8 cellular contexts compared by ENCODE assay signal in genomic region chr15:58065445-58066041, GRCh38. TPM values are rescaled to one million over a fixed set of nuclear protein-coding genes. Genes with fewer than 3 reads are reported as not detected.
DNase-seq lines count a peak whose midpoint lies in the region; ATAC-seq and TF ChIP-seq lines count a peak whose summit lies in the region.

Gene ALDH1A2, minus strand, starts transcription at chr15:58065711. Its CDS starts 61 bp downstream, at chr15:58065650.

- H3K36me3 Mint-ChIP-seq in activated naive CD4-positive, alpha-beta T cell treated with anti-CD3 and anti-CD28 coated beads, Interleukin-2, amount 10 ng/mL, durations not matched to agents 7 days and 5 days, result no peaks in the 10 kb centered on the region

- no peaks in the 10 kb centered on the region for H3K4me1 ChIP-seq in right cardiac atrium (ENCODE audit: control insufficient read depth, insufficient read depth, low read length)
- no peaks in the 10 kb centered on the region for H3K4me1 ChIP-seq in rectal smooth muscle tissue (ENCODE audit: control insufficient read depth, insufficient read depth, low read length)

- ATAC-seq in right cardiac atrium, result peak; percentile 81 to 89
- ATAC-seq in activated CD4-positive, CD25-positive, alpha-beta regulatory T cell treated with anti-CD3 and anti-CD28 coated beads, Interleukin-2, amount 50 U/mL, for 24 hours, result no peak
- no peak for ATAC-seq in HG03196 (IDR thresholded peaks at IDR 0.05; ENCODE audit: unreplicated experiment)
- ATAC-seq in HG03159 (IDR thresholded peaks at IDR 0.05; ENCODE audit: unreplicated experiment), result no peak

- H3K36me3 ChIP-seq in rectal smooth muscle tissue (ENCODE audit: control insufficient read depth, insufficient read depth, low read length), result no peaks in the 10 kb centered on the region

- CTCF ChIA-PET in HEK293T (lab: Yijun Ruan, JAX), result interaction anchor here (1.2 to 2.5 kb wide), 3 partner anchors 12 to 205 kb away, joined by 7 to 11 read pairs (median 8); no protein-coding TSS in a partner anchor
- CTCF ChIA-PET in activated naive CD4-positive, alpha-beta T cell treated with anti-CD3 and anti-CD28 coated beads, Interleukin-2, amount 10 ng/mL, durations not matched to agents 7 days and 5 days (lab: Charles Lee), result interaction anchor here (0.7 to 1.5 kb wide), 5 partner anchors 19 to 322 kb away, joined by 3 to 10 read pairs (median 4); no protein-coding TSS in a partner anchor

- peaks cover 4% of the 10 kb centered on the region for H3K4me1 Mint-ChIP-seq in activated naive CD4-positive, alpha-beta T cell treated with anti-CD3 and anti-CD28 coated beads, Interleukin-2, amount 10 ng/mL, durations not matched to agents 7 days and 5 days

- H3K27me3 ChIP-seq in right cardiac atrium (ENCODE audit: control insufficient read depth, insufficient read depth) (no peaks in the 10 kb centered on the region), rectal smooth muscle tissue (ENCODE audit: control insufficient read depth, insufficient read depth, low read length) (peaks cover 19% of the 10 kb centered on the region)

- POLR2A ChIA-PET in HEK293T (lab: Yijun Ruan, JAX), result interaction anchor here (0.9 kb wide), 1 partner anchor 71 kb away, joined by 3 read pairs; no protein-coding TSS in a partner anchor

- H3K4me3 ChIP-seq in right cardiac atrium (ENCODE audit: low read length) (peak within 1 kb of the TSS; percentile 37), rectal smooth muscle tissue (ENCODE audit: low read length) (peak within 1 kb of the TSS; percentile 54)

- no peaks in the 10 kb centered on the region for H3K9me3 Mint-ChIP-seq in activated naive CD4-positive, alpha-beta T cell treated with anti-CD3 and anti-CD28 coated beads, Interleukin-2, amount 10 ng/mL, durations not matched to agents 7 days and 5 days

- no peaks in the 10 kb centered on the region for H3K9me3 ChIP-seq in right cardiac atrium (ENCODE audit: control insufficient read depth, low read length)

- DNase-seq in HEK293T (ENCODE audit: extremely low spot score), result peak; percentile 27
- DNase-seq in activated naive CD4-positive, alpha-beta T cell treated with anti-CD3 and anti-CD28 coated beads, Interleukin-2, amount 10 ng/mL, durations not matched to agents 7 days and 5 days, result no peak
- peak; percentile 73 to 89 (median 86) for DNase-seq in right cardiac atrium
- DNase-seq in amygdala (lab: John Stamatoyannopoulos, UW), result no peak

- peak within 1 kb of the TSS; percentile 13 for H3K27ac Mint-ChIP-seq in activated naive CD4-positive, alpha-beta T cell treated with anti-CD3 and anti-CD28 coated beads, Interleukin-2, amount 10 ng/mL, durations not matched to agents 7 days and 5 days

- peaks cover 77% of the 10 kb centered on the region for H3K27me3 Mint-ChIP-seq in activated naive CD4-positive, alpha-beta T cell treated with anti-CD3 and anti-CD28 coated beads, Interleukin-2, amount 10 ng/mL, durations not matched to agents 7 days and 5 days

- no peak within 1 kb of the TSS for H3K9ac ChIP-seq in rectal smooth muscle tissue (ENCODE audit: low read length)

- 2% methylated on average over 75 of the region's 75 CpGs for WGBS in right cardiac atrium

- intact Hi-C loops in right cardiac atrium (cut with DNase I), result loop anchor here (5.0 to 10.0 kb wide), 5 partner anchors 198 to 501 kb away; no protein-coding TSS in a partner anchor

- H3K27ac ChIP-seq in right cardiac atrium (ENCODE audit: low read length) (peak within 1 kb of the TSS; percentile 53), rectal smooth muscle tissue (ENCODE audit: low read depth, low read length) (no peak within 1 kb of the TSS)

- H3K4me3 Mint-ChIP-seq in activated naive CD4-positive, alpha-beta T cell treated with anti-CD3 and anti-CD28 coated beads, Interleukin-2, amount 10 ng/mL, durations not matched to agents 7 days and 5 days, result peak within 1 kb of the TSS; percentile 16

TF ChIP-seq in HEK293T, 16 proteins besides CTCF, POLR2A, EP300 and RAD21:
- TF ChIP-seq L3MBTL2 (conservative IDR thresholded peaks at IDR 0.05) (peak; percentile 48; the same call in 1 of the 2 replicates), ARNT (IDR thresholded peaks at IDR 0.05) (no peak)

RNA-seq across cellular contexts. Expression of gene ALDH1A2, which starts in this region (rescaled TPM):
- 10 to 100 TPM; 53.2 to 71.0 (median 64.6) TPM for total RNA-seq in right cardiac atrium
- 14.7 TPM for polyA plus RNA-seq in right cardiac atrium

Comparison
In these comparisons a context has a peak if more than half of its experiments do, and no peak if none do; other contexts are left out.
1. DNase-seq: peak in HEK293T (single experiment) and right cardiac atrium (3 of 3); none in activated naive CD4-positive, alpha-beta T cell treated with anti-CD3 and anti-CD28 coated beads, Interleukin-2, amount 10 ng/mL, durations not matched to agents 7 days and 5 days (single experiment) and amygdala (0 of 56).
2. ATAC-seq: peak in right cardiac atrium (2 of 2); none in activated CD4-positive, CD25-positive, alpha-beta regulatory T cell treated with anti-CD3 and anti-CD28 coated beads, Interleukin-2, amount 50 U/mL, for 24 hours (0 of 2), HG03196 (single experiment) and HG03159 (single experiment).